8 cellular contexts compared by ENCODE assay signal in genomic region chr11:62538470-62539237, GRCh38. TPM values are rescaled to one million over a fixed set of nuclear protein-coding genes. Genes with fewer than 3 reads are reported as not detected.
DNase-seq lines count a peak whose midpoint lies in the region; ATAC-seq, FAIRE-seq and TF ChIP-seq lines count a peak whose summit lies in the region.

No MANE protein-coding gene starts in this region.

- in situ Hi-C loops in HepG2 (cut with HindIII; ENCODE audit: extremely low pct_ligation_motif_present, low pct_unique_long_range_greater_than_20kb): no loop called here

- no peaks in the 10 kb centered on the region for H3K27me3 Mint-ChIP-seq in activated T-cell treated with anti-CD3 and anti-CD28 coated beads, Interleukin-2, amount 50 U/mL, for 72 hours (ENCODE audit: low read depth)
- H3K27me3 Mint-ChIP-seq in activated T-helper 2 cell treated with anti-CD3 and anti-CD28 coated beads, Interferon-gamma antibody, Interleukin-2, Interleukin-4, amounts not matched to agents 10 μg/mL and 5 μg/mL and 100 μg/mL, durations not matched to agents 14 hours and 24 hours and 36 hours (ENCODE audit: low read depth): no peaks in the 10 kb centered on the region
- no peaks in the 10 kb centered on the region for H3K27me3 Mint-ChIP-seq in memory B cell

- H3K27ac Mint-ChIP-seq in activated T-cell treated with anti-CD3 and anti-CD28 coated beads, Interleukin-2, amount 50 U/mL, for 72 hours: peak overlapping the region; percentile 50
- H3K27ac Mint-ChIP-seq in activated T-helper 2 cell treated with anti-CD3 and anti-CD28 coated beads, Interferon-gamma antibody, Interleukin-2, Interleukin-4, amounts not matched to agents 10 μg/mL and 5 μg/mL and 100 μg/mL, durations not matched to agents 14 hours and 24 hours and 36 hours: peak overlapping the region; percentile 48
- H3K27ac Mint-ChIP-seq in memory B cell: peak overlapping the region; percentile 96

- 54 to 63% methylated on average over 18 to 19 of the region's 19 CpGs for WGBS in upper lobe of left lung, 2 donors
- 88% methylated on average over 13 of the region's 19 CpGs for WGBS in HepG2 (ENCODE audit: low lambda C conversion rate)

- no peaks in the 10 kb centered on the region for H3K9me3 Mint-ChIP-seq in activated T-cell treated with anti-CD3 and anti-CD28 coated beads, Interleukin-2, amount 50 U/mL, for 72 hours
- H3K9me3 Mint-ChIP-seq in activated T-helper 2 cell treated with anti-CD3 and anti-CD28 coated beads, Interferon-gamma antibody, Interleukin-2, Interleukin-4, amounts not matched to agents 10 μg/mL and 5 μg/mL and 100 μg/mL, durations not matched to agents 14 hours and 24 hours and 36 hours: no peaks in the 10 kb centered on the region
- H3K9me3 Mint-ChIP-seq in memory B cell: no peaks in the 10 kb centered on the region

- peaks cover 70 to 88% (median 71%) of the 10 kb centered on the region in 4 donors for H3K4me1 ChIP-seq in upper lobe of left lung
- peaks cover 58% of the 10 kb centered on the region for H3K4me1 ChIP-seq in HepG2 (ENCODE audit: insufficient read depth, low read length)

- no peak for FAIRE-seq in HepG2 (lab: Jason Lieb, UNC)

- no peak for ATAC-seq in activated T-cell treated with anti-CD3 and anti-CD28 coated beads, Interleukin-2, amount 50 U/mL, for 72 hours (replicated peaks in 1 of 2)
- no peak for ATAC-seq in memory B cell (ENCODE audit: low read depth)
- ATAC-seq in upper lobe of left lung (ENCODE audit: low FRiP score in 2 of 2): no peak
- no peak for ATAC-seq in HepG2

- no TSS peak for BruUV-seq in HepG2 (replicated peaks; lab: Mats Ljungman, UMichigan)

- no peak overlapping the region for H3K9ac ChIP-seq in HepG2 (ENCODE audit: insufficient read depth, low read depth, low read length)

- TF ChIP-seq POLR2A in upper lobe of left lung (IDR thresholded peaks at IDR 0.05) (no peak), HepG2 (IDR thresholded peaks at IDR 0.05; ENCODE audit: insufficient read depth in 1 of 2, low read depth in 2 of 2, low read length in 2 of 2) (no peak)

- H3K79me2 ChIP-seq in HepG2 (ENCODE audit: insufficient read depth, low read length): peaks cover 66% of the 10 kb centered on the region

- intact Hi-C loops in activated T-helper 2 cell treated with anti-CD3 and anti-CD28 coated beads, Interferon-gamma antibody, Interleukin-2, Interleukin-4, amounts not matched to agents 10 μg/mL and 5 μg/mL and 100 μg/mL, durations not matched to agents 14 hours and 24 hours and 36 hours (cut with micrococcal nuclease): loop anchor here (1.0 kb wide), 1 partner anchor 111 kb away; no protein-coding TSS in a partner anchor
- intact Hi-C loops in HepG2 (cut with micrococcal nuclease; ENCODE audit: unreplicated experiment): no loop called here

- peaks cover 75% of the 10 kb centered on the region for H4K20me1 ChIP-seq in HepG2 (ENCODE audit: insufficient read depth, low read length)

- H3K36me3 ChIP-seq in upper lobe of left lung (peaks cover 16 to 40% (median 30%) of the 10 kb centered on the region in 4 donors), HepG2 (replicated peaks in 1 of 2; ENCODE audit: control insufficient read depth in 1 of 2, insufficient read depth in 2 of 2, low read length in 2 of 2) (peaks cover 26 to 31% of the 10 kb centered on the region in 2 experiments)

- no peak for TF ChIP-seq RAD21 in HepG2 (CRISPR knock-in tag; IDR thresholded peaks at IDR 0.05)

- no peak overlapping the region for H3K4me2 ChIP-seq in HepG2 (ENCODE audit: low read depth, low read length)

- H3K4me3 ChIP-seq in upper lobe of left lung (peak overlapping the region in 2 of 4 donors; percentile 13 to 19), HepG2 (replicated peaks in 1 of 3; ENCODE audit: insufficient read depth in 1 of 3, low read depth in 2 of 3, low read length in 3 of 3) (no peak overlapping the region)

- H3K27me3 ChIP-seq in upper lobe of left lung: no peaks in the 10 kb centered on the region
- H3K27me3 ChIP-seq in HepG2 (ENCODE audit: control insufficient read depth in 1 of 2, insufficient read depth in 2 of 2, low read length in 2 of 2): no peaks in the 10 kb centered on the region

- no peaks in the 10 kb centered on the region for H3K9me3 ChIP-seq in upper lobe of left lung
- no peaks in the 10 kb centered on the region for H3K9me3 ChIP-seq in HepG2 (ENCODE audit: low read length)

- H3K27ac ChIP-seq in upper lobe of left lung (peak overlapping the region; percentile 96 to 99 (median 98)), HepG2 (ENCODE audit: extremely low read length, insufficient read depth, low read length) (no peak overlapping the region)

- peaks cover 4 to 5% of the 10 kb centered on the region in 2 donors for H3K36me3 Mint-ChIP-seq in activated T-cell treated with anti-CD3 and anti-CD28 coated beads, Interleukin-2, amount 50 U/mL, for 72 hours (ENCODE audit: insufficient read depth in 2 of 2)
- H3K36me3 Mint-ChIP-seq in activated T-helper 2 cell treated with anti-CD3 and anti-CD28 coated beads, Interferon-gamma antibody, Interleukin-2, Interleukin-4, amounts not matched to agents 10 μg/mL and 5 μg/mL and 100 μg/mL, durations not matched to agents 14 hours and 24 hours and 36 hours (ENCODE audit: low read depth): peaks cover 26% of the 10 kb centered on the region
- peaks cover 18% of the 10 kb centered on the region for H3K36me3 Mint-ChIP-seq in memory B cell

- POLR2A ChIA-PET in HepG2 (lab: Yijun Ruan, JAX): interaction anchor here (1.0 to 1.4 kb wide), 2 partner anchors 35 to 114 kb away, joined by 4 to 5 read pairs; partner anchors contain the start of gene EEF1G

- no peak overlapping the region for H2AFZ ChIP-seq in HepG2 (ENCODE audit: low read length)

- peak overlapping the region; percentile 67 to 76 for H3K4me3 Mint-ChIP-seq in activated T-cell treated with anti-CD3 and anti-CD28 coated beads, Interleukin-2, amount 50 U/mL, for 72 hours
- H3K4me3 Mint-ChIP-seq in activated T-helper 2 cell treated with anti-CD3 and anti-CD28 coated beads, Interferon-gamma antibody, Interleukin-2, Interleukin-4, amounts not matched to agents 10 μg/mL and 5 μg/mL and 100 μg/mL, durations not matched to agents 14 hours and 24 hours and 36 hours (ENCODE audit: low read depth): no peak overlapping the region
- peak overlapping the region; percentile 70 for H3K4me3 Mint-ChIP-seq in memory B cell

- no peak for DNase-seq in activated T-cell treated with anti-CD3 and anti-CD28 coated beads, Interleukin-2, amount 50 U/mL, for 72 hours
- no peak for DNase-seq in activated T-cell treated with anti-CD3 and anti-CD28 coated beads, Interleukin-2, amount 50 U/mL, for 1 hour
- no peak for DNase-seq in activated T-helper 2 cell treated with anti-CD3 and anti-CD28 coated beads, Interferon-gamma antibody, Interleukin-2, Interleukin-4, amounts not matched to agents 10 μg/mL and 5 μg/mL and 100 μg/mL, durations not matched to agents 14 hours and 24 hours and 36 hours (ENCODE audit: low spot score)
- DNase-seq in memory B cell (ENCODE audit: low spot score in 2 of 2) (no peak), upper lobe of left lung (no peak), D341Med (ENCODE audit: low spot score) (no peak), HepG2 (ENCODE audit: low spot score) (no peak)
- no peak for DNase-seq in stimulated activated CD4-positive, alpha-beta T cell treated with anti-CD3 and anti-CD28 coated beads, Interleukin-4, amount 100 ng/mL, for 4 hours

- TF ChIP-seq CTCF in upper lobe of left lung (IDR thresholded peaks at IDR 0.05) (no peak), HepG2 (CRISPR knock-in tag; IDR thresholded peaks at IDR 0.05) (no peak)

- CTCF ChIA-PET in HepG2 (lab: Yijun Ruan, JAX; ENCODE audit: low intra/inter-chr PET ratio, low total read pairs): no interaction called here

- H3K4me1 Mint-ChIP-seq in activated T-cell treated with anti-CD3 and anti-CD28 coated beads, Interleukin-2, amount 50 U/mL, for 72 hours (ENCODE audit: low read depth): peaks cover 48% of the 10 kb centered on the region
- H3K4me1 Mint-ChIP-seq in activated T-helper 2 cell treated with anti-CD3 and anti-CD28 coated beads, Interferon-gamma antibody, Interleukin-2, Interleukin-4, amounts not matched to agents 10 μg/mL and 5 μg/mL and 100 μg/mL, durations not matched to agents 14 hours and 24 hours and 36 hours (ENCODE audit: low read depth): peaks cover 51% of the 10 kb centered on the region
- H3K4me1 Mint-ChIP-seq in memory B cell: peaks cover 56% of the 10 kb centered on the region

- TF ChIP-seq EP300 in upper lobe of left lung (IDR thresholded peaks at IDR 0.05) (no peak), HepG2 (IDR thresholded peaks at IDR 0.05; ENCODE audit: low read depth in 2 of 2, low read length in 2 of 2) (no peak), HepG2 (CRISPR knock-in tag; IDR thresholded peaks at IDR 0.05; ENCODE audit: borderline replicate concordance) (no peak)

RNA-seq across cellular contexts. Expression of gene AHNAK, which starts 8.0 kb away (rescaled TPM):
- 100 to 1,000 TPM in 1 of 2 donors, 10 to 100 TPM in 1; 80.3 to 131 TPM for total RNA-seq in activated T-cell treated with anti-CD3 and anti-CD28 coated beads, Interleukin-2, amount 50 U/mL, for 72 hours
- total RNA-seq in activated T-helper 2 cell treated with anti-CD3 and anti-CD28 coated beads, Interferon-gamma antibody, Interleukin-2, Interleukin-4, amounts not matched to agents 10 μg/mL and 5 μg/mL and 100 μg/mL, durations not matched to agents 14 hours and 24 hours and 36 hours: 105 and 108 TPM in 2 replicates
- total RNA-seq in upper lobe of left lung (1,000 to 10,000 TPM in 2 of 6 donors, 100 to 1,000 TPM in 4; 583 to 1,153 (median 829) TPM), HepG2 (2016; rRNA removed; fragmentation: Illumina TruSeq; extraction: Trizol) (25.0 and 40.6 TPM in 2 replicates)
- total RNA-seq in HepG2 (2016; cell fraction: cytosol; rRNA removed; fragmentation: Illumina TruSeq; extraction: Trizol; ENCODE audit: low read depth): 2.9 and 3.7 TPM in 2 replicates
- 23.2 and 34.7 TPM in 2 replicates for total RNA-seq in HepG2 (2016; cell fraction: insoluble cytoplasmic fraction; rRNA removed; fragmentation: Illumina TruSeq; extraction: Trizol)
- 6.6 and 7.4 TPM in 2 replicates for total RNA-seq in HepG2 (2016; cell fraction: membrane; rRNA removed; fragmentation: Illumina TruSeq; extraction: Trizol)
- total RNA-seq in HepG2 (2016; cell fraction: nucleus; rRNA removed; fragmentation: Illumina TruSeq; extraction: Trizol): 76.4 and 80.4 TPM in 2 replicates
- 22.8 and 23.4 TPM in 2 replicates for polyA plus RNA-seq in HepG2 (2011; rRNA removed)
- polyA plus RNA-seq in HepG2 (2011; cell fraction: cytosol; rRNA removed): 14.7 and 20.1 TPM in 2 replicates
- 57.1 and 57.5 TPM in 2 replicates for polyA plus RNA-seq in HepG2 (2011; cell fraction: nucleus; rRNA removed)
- polyA plus RNA-seq in HepG2 (2012): 55.5 and 61.9 TPM in 2 replicates
- polyA plus RNA-seq in HepG2 (2016; cell fraction: cytosol; fragmentation: Illumina TruSeq; extraction: Trizol; ENCODE audit: low read depth): 0.98 and 1.1 TPM in 2 replicates
- polyA plus RNA-seq in HepG2 (2016; cell fraction: insoluble cytoplasmic fraction; fragmentation: Illumina TruSeq; extraction: Trizol; ENCODE audit: low read depth): 11.6 and 12.9 TPM in 2 replicates
- 2.0 and 2.1 TPM in 2 replicates for polyA plus RNA-seq in HepG2 (2016; cell fraction: membrane; fragmentation: Illumina TruSeq; extraction: Trizol; ENCODE audit: low read depth)
- polyA plus RNA-seq in HepG2 (2016; cell fraction: nucleus; fragmentation: Illumina TruSeq; extraction: Trizol; ENCODE audit: insufficient read depth, low read depth): 33.5 and 38.4 TPM in 2 replicates
- polyA minus RNA-seq in HepG2 (2011; rRNA and poly(A)+ RNA removed; ENCODE audit: low replicate concordance): 99.6 and 234 TPM in 2 replicates
- polyA minus RNA-seq in HepG2 (2011; cell fraction: cytosol; rRNA and poly(A)+ RNA removed): 122 and 157 TPM in 2 replicates
- polyA minus RNA-seq in HepG2 (2011; cell fraction: nucleus; rRNA and poly(A)+ RNA removed): 192 and 213 TPM in 2 replicates

RNA-seq across cellular contexts. Expression of gene EEF1G, which starts 35.0 kb away (rescaled TPM):
- total RNA-seq in activated T-cell treated with anti-CD3 and anti-CD28 coated beads, Interleukin-2, amount 50 U/mL, for 72 hours: 1,000 to 10,000 TPM; 2,565 to 2,667 TPM
- 1,369 and 1,395 TPM in 2 replicates for total RNA-seq in activated T-helper 2 cell treated with anti-CD3 and anti-CD28 coated beads, Interferon-gamma antibody, Interleukin-2, Interleukin-4, amounts not matched to agents 10 μg/mL and 5 μg/mL and 100 μg/mL, durations not matched to agents 14 hours and 24 hours and 36 hours
- total RNA-seq in upper lobe of left lung: 100 to 1,000 TPM; 557 to 997 (median 889) TPM
- 1,787 and 2,092 TPM in 2 replicates for total RNA-seq in HepG2 (2016; rRNA removed; fragmentation: Illumina TruSeq; extraction: Trizol)
- 2,019 and 2,497 TPM in 2 replicates for total RNA-seq in HepG2 (2016; cell fraction: cytosol; rRNA removed; fragmentation: Illumina TruSeq; extraction: Trizol; ENCODE audit: low read depth)
- 1,856 and 2,038 TPM in 2 replicates for total RNA-seq in HepG2 (2016; cell fraction: insoluble cytoplasmic fraction; rRNA removed; fragmentation: Illumina TruSeq; extraction: Trizol)
- total RNA-seq in HepG2 (2016; cell fraction: membrane; rRNA removed; fragmentation: Illumina TruSeq; extraction: Trizol): 4,333 and 4,899 TPM in 2 replicates
- 776 and 846 TPM in 2 replicates for total RNA-seq in HepG2 (2016; cell fraction: nucleus; rRNA removed; fragmentation: Illumina TruSeq; extraction: Trizol)
- 1,819 and 2,144 TPM in 2 replicates for polyA plus RNA-seq in HepG2 (2011; rRNA removed)
- polyA plus RNA-seq in HepG2 (2011; cell fraction: cytosol; rRNA removed): 2,392 and 2,528 TPM in 2 replicates
- 525 and 588 TPM in 2 replicates for polyA plus RNA-seq in HepG2 (2011; cell fraction: nucleus; rRNA removed)
- polyA plus RNA-seq in HepG2 (2012): 1,720 and 1,805 TPM in 2 replicates
- polyA plus RNA-seq in HepG2 (2016; cell fraction: cytosol; fragmentation: Illumina TruSeq; extraction: Trizol; ENCODE audit: low read depth): 2,631 and 2,980 TPM in 2 replicates
- 2,163 and 2,164 TPM in 2 replicates for polyA plus RNA-seq in HepG2 (2016; cell fraction: insoluble cytoplasmic fraction; fragmentation: Illumina TruSeq; extraction: Trizol; ENCODE audit: low read depth)
- polyA plus RNA-seq in HepG2 (2016; cell fraction: membrane; fragmentation: Illumina TruSeq; extraction: Trizol; ENCODE audit: low read depth): 4,391 and 4,816 TPM in 2 replicates
- polyA plus RNA-seq in HepG2 (2016; cell fraction: nucleus; fragmentation: Illumina TruSeq; extraction: Trizol; ENCODE audit: insufficient read depth, low read depth): 1,221 and 1,290 TPM in 2 replicates
- 1,467 and 2,851 TPM in 2 replicates for polyA minus RNA-seq in HepG2 (2011; rRNA and poly(A)+ RNA removed; ENCODE audit: low replicate concordance)
- 835 and 903 TPM in 2 replicates for polyA minus RNA-seq in HepG2 (2011; cell fraction: cytosol; rRNA and poly(A)+ RNA removed)
- 177 and 251 TPM in 2 replicates for polyA minus RNA-seq in HepG2 (2011; cell fraction: nucleus; rRNA and poly(A)+ RNA removed)

RNA-seq across cellular contexts. Expression of gene TUT1, which starts 52.7 kb away (rescaled TPM):
- total RNA-seq in activated T-cell treated with anti-CD3 and anti-CD28 coated beads, Interleukin-2, amount 50 U/mL, for 72 hours: 10 to 100 TPM; 32.8 to 36.8 TPM
- 29.9 and 41.7 TPM in 2 replicates for total RNA-seq in activated T-helper 2 cell treated with anti-CD3 and anti-CD28 coated beads, Interferon-gamma antibody, Interleukin-2, Interleukin-4, amounts not matched to agents 10 μg/mL and 5 μg/mL and 100 μg/mL, durations not matched to agents 14 hours and 24 hours and 36 hours
- 10 to 100 TPM in 3 of 6 donors, 1 to 10 TPM in 3; 5.3 to 25.4 (median 11.7) TPM for total RNA-seq in upper lobe of left lung
- total RNA-seq in HepG2 (2016; rRNA removed; fragmentation: Illumina TruSeq; extraction: Trizol): 8.5 and 9.7 TPM in 2 replicates
- 2.2 and 4.6 TPM in 2 replicates for total RNA-seq in HepG2 (2016; cell fraction: cytosol; rRNA removed; fragmentation: Illumina TruSeq; extraction: Trizol; ENCODE audit: low read depth)
- 6.9 and 10.1 TPM in 2 replicates for total RNA-seq in HepG2 (2016; cell fraction: insoluble cytoplasmic fraction; rRNA removed; fragmentation: Illumina TruSeq; extraction: Trizol)
- total RNA-seq in HepG2 (2016; cell fraction: membrane; rRNA removed; fragmentation: Illumina TruSeq; extraction: Trizol): 3.7 and 6.0 TPM in 2 replicates
- 8.1 and 9.3 TPM in 2 replicates for total RNA-seq in HepG2 (2016; cell fraction: nucleus; rRNA removed; fragmentation: Illumina TruSeq; extraction: Trizol)
- 14.3 and 17.5 TPM in 2 replicates for polyA plus RNA-seq in HepG2 (2011; rRNA removed)
- 6.3 and 8.4 TPM in 2 replicates for polyA plus RNA-seq in HepG2 (2011; cell fraction: cytosol; rRNA removed)
- polyA plus RNA-seq in HepG2 (2011; cell fraction: nucleus; rRNA removed): 43.5 and 52.1 TPM in 2 replicates
- polyA plus RNA-seq in HepG2 (2012): 13.1 and 14.1 TPM in 2 replicates
- polyA plus RNA-seq in HepG2 (2016; cell fraction: cytosol; fragmentation: Illumina TruSeq; extraction: Trizol; ENCODE audit: low read depth): 2.4 and 2.7 TPM in 2 replicates
- 7.0 and 9.3 TPM in 2 replicates for polyA plus RNA-seq in HepG2 (2016; cell fraction: insoluble cytoplasmic fraction; fragmentation: Illumina TruSeq; extraction: Trizol; ENCODE audit: low read depth)
- 3.7 and 4.0 TPM in 2 replicates for polyA plus RNA-seq in HepG2 (2016; cell fraction: membrane; fragmentation: Illumina TruSeq; extraction: Trizol; ENCODE audit: low read depth)
- polyA plus RNA-seq in HepG2 (2016; cell fraction: nucleus; fragmentation: Illumina TruSeq; extraction: Trizol; ENCODE audit: insufficient read depth, low read depth): 25.7 TPM in 2 replicates
- 12.6 and 15.7 TPM in 2 replicates for polyA minus RNA-seq in HepG2 (2011; rRNA and poly(A)+ RNA removed; ENCODE audit: low replicate concordance)
- polyA minus RNA-seq in HepG2 (2011; cell fraction: cytosol; rRNA and poly(A)+ RNA removed): 4.7 and 8.8 TPM in 2 replicates
- 3.9 and 9.4 TPM in 2 replicates for polyA minus RNA-seq in HepG2 (2011; cell fraction: nucleus; rRNA and poly(A)+ RNA removed)
